In the genomic region with DNA sequence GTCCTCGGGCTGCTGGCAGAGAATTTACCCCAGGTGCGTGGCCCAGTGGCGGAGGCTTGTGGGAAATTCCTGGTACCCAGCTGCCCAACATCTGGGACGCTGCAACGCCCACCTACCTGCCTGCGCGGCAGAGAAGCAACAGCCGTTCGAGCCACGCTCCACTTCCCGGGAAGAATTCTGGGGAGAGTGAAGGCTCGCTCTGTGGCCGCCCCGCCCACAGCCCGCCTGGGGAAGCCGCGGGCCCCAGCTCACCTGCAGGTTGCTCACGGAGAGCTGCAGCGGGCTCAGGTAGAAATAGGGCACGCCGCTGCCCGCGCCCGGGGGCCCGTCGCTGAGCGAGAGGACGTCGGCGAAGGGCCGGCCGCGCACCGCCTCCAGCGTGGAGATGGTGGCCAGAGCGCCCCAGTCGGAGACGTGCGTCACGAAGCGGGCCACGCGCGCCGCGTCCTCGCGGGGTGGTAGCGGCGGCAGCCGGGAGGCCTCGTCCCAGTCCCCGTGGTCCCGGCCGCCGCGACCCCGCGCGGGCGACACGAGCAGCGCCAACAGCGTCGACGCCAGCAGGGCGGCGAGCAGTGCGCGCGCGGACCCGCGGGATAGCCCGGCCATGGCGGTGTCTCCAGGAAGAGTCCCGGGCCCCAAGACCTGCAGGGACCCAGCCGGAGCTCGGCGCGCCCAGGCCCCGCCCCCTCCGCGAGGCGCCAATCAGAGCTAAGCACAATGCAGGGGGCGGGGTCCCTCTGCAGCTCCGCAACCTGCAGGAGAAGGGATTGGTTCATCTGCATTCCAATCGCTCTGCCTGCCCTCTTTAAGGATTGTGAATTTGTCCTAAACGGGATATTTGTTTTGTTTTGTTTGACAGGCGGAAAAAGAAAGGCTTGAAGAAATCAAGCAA, we compare ENCODE assay signal across 1 cellular context.
A peak's percentile ranks its signal among the peaks of the same experiment; 100 is the strongest.
TF ChIP-seq lines count a peak whose summit lies in the region.

TSS of gene CREG1 (minus strand) at position 627 of the 892 bp plus-strand sequence.

TF ChIP-seq in HepG2, 621 proteins besides CTCF, POLR2A, EP300 and RAD21 (continued from another document and continues in another):
- TF ChIP-seq, protein P1, sequence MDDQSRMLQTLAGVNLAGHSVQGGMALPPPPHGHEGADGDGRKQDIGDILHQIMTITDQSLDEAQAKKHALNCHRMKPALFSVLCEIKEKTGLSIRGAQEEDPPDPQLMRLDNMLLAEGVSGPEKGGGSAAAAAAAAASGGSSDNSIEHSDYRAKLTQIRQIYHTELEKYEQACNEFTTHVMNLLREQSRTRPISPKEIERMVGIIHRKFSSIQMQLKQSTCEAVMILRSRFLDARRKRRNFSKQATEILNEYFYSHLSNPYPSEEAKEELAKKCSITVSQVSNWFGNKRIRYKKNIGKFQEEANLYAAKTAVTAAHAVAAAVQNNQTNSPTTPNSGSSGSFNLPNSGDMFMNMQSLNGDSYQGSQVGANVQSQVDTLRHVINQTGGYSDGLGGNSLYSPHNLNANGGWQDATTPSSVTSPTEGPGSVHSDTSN (CRISPR knock-in tag; IDR thresholded peaks at IDR 0.05; ENCODE audit: borderline replicate concordance) = no peak
- TF ChIP-seq YEATS4 (CRISPR knock-in tag; IDR thresholded peaks at IDR 0.05; ENCODE audit: borderline replicate concordance) = peak; percentile 91
- no peak for TF ChIP-seq ZFP62 (CRISPR knock-in tag; IDR thresholded peaks at IDR 0.05)
- TF ChIP-seq ZSCAN31 (CRISPR knock-in tag; IDR thresholded peaks at IDR 0.05; ENCODE audit: low read depth) = peak; percentile 77; the same call in 1 of the 2 replicates
- TF ChIP-seq ATF7-NPFF (CRISPR knock-in tag; IDR thresholded peaks at IDR 0.05; ENCODE audit: low read depth) = peak; percentile 95
- no peak for TF ChIP-seq GPBP1L1 (CRISPR knock-in tag; IDR thresholded peaks at IDR 0.05)
- TF ChIP-seq ZSCAN12 (CRISPR knock-in tag; IDR thresholded peaks at IDR 0.05) = 0 out of 2 replicates have a peak, but pooled peaks have one; percentile 59
- no peak for TF ChIP-seq ZNF382 (CRISPR knock-in tag; IDR thresholded peaks at IDR 0.05; ENCODE audit: borderline replicate concordance)
- no peak for TF ChIP-seq SP140L (CRISPR knock-in tag; IDR thresholded peaks at IDR 0.05; ENCODE audit: borderline replicate concordance)
- no peak for TF ChIP-seq TBX3 (IDR thresholded peaks at IDR 0.05; ENCODE audit: borderline replicate concordance)
- TF ChIP-seq, protein P2, sequence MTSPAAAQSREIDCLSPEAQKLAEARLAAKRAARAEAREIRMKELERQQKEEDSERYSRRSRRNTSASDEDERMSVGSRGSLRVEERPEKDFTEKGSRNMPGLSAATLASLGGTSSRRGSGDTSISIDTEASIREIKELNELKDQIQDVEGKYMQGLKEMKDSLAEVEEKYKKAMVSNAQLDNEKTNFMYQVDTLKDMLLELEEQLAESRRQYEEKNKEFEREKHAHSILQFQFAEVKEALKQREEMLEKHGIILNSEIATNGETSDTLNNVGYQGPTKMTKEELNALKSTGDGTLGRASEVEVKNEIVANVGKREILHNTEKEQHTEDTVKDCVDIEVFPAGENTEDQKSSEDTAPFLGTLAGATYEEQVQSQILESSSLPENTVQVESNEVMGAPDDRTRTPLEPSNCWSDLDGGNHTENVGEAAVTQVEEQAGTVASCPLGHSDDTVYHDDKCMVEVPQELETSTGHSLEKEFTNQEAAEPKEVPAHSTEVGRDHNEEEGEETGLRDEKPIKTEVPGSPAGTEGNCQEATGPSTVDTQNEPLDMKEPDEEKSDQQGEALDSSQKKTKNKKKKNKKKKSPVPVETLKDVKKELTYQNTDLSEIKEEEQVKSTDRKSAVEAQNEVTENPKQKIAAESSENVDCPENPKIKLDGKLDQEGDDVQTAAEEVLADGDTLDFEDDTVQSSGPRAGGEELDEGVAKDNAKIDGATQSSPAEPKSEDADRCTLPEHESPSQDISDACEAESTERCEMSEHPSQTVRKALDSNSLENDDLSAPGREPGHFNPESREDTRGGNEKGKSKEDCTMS (CRISPR knock-in tag; conservative IDR thresholded peaks at IDR 0.05) = no peak
- no peak for TF ChIP-seq FIP1L1 (IDR thresholded peaks at IDR 0.05; ENCODE audit: borderline replicate concordance, insufficient read depth, low read depth, low read length)
- no peak for TF ChIP-seq ZNF589 (CRISPR knock-in tag; conservative IDR thresholded peaks at IDR 0.05)
- TF ChIP-seq, protein P3, sequence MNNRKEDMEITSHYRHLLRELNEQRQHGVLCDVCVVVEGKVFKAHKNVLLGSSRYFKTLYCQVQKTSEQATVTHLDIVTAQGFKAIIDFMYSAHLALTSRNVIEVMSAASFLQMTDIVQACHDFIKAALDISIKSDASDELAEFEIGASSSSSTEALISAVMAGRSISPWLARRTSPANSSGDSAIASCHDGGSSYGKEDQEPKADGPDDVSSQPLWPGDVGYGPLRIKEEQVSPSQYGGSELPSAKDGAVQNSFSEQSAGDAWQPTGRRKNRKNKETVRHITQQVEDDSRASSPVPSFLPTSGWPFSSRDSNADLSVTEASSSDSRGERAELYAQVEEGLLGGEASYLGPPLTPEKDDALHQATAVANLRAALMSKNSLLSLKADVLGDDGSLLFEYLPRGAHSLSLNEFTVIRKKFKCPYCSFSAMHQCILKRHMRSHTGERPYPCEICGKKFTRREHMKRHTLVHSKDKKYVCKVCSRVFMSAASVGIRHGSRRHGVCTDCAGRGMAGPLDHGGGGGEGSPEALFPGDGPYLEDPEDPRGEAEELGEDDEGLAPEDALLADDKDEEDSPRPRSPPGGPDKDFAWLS (CRISPR knock-in tag; IDR thresholded peaks at IDR 0.05; ENCODE audit: borderline replicate concordance) = no peak
- no peak for TF ChIP-seq PITX1 (CRISPR knock-in tag; IDR thresholded peaks at IDR 0.05)
- no peak for TF ChIP-seq ARNT (IDR thresholded peaks at IDR 0.05)
- no peak for TF ChIP-seq NR2F6 (IDR thresholded peaks at IDR 0.05)
- TF ChIP-seq NR2F6 (CRISPR knock-in tag; IDR thresholded peaks at IDR 0.05) = no peak
- TF ChIP-seq ZMAT3 (CRISPR knock-in tag; conservative IDR thresholded peaks at IDR 0.05) = no peak
- no peak for TF ChIP-seq ZNF569 (CRISPR knock-in tag; IDR thresholded peaks at IDR 0.05; ENCODE audit: borderline replicate concordance)
- no peak for TF ChIP-seq SIX4 (CRISPR knock-in tag; IDR thresholded peaks at IDR 0.05)
- no peak for TF ChIP-seq PHF5A (CRISPR knock-in tag; IDR thresholded peaks at IDR 0.05; ENCODE audit: low read depth, unreplicated experiment)
- no peak for TF ChIP-seq DDIT3 (CRISPR knock-in tag; IDR thresholded peaks at IDR 0.05)
- peak; percentile 74 for TF ChIP-seq TEAD3 (CRISPR knock-in tag; optimal IDR thresholded peaks at IDR 0.05; ENCODE audit: borderline replicate concordance)
- peak; percentile 77 for TF ChIP-seq ZNF883 (CRISPR knock-in tag; IDR thresholded peaks at IDR 0.05; ENCODE audit: not compliant biosample characterization)
- TF ChIP-seq CHCHD3 (CRISPR knock-in tag; IDR thresholded peaks at IDR 0.05) = peak; percentile 49; the same call in 1 of the 2 replicates
- TF ChIP-seq HDAC6 (IDR thresholded peaks at IDR 0.05; ENCODE audit: low read depth, low read length) = no peak
- TF ChIP-seq SNAPC2 (CRISPR knock-in tag; IDR thresholded peaks at IDR 0.05) = no peak
- TF ChIP-seq, protein P4, sequence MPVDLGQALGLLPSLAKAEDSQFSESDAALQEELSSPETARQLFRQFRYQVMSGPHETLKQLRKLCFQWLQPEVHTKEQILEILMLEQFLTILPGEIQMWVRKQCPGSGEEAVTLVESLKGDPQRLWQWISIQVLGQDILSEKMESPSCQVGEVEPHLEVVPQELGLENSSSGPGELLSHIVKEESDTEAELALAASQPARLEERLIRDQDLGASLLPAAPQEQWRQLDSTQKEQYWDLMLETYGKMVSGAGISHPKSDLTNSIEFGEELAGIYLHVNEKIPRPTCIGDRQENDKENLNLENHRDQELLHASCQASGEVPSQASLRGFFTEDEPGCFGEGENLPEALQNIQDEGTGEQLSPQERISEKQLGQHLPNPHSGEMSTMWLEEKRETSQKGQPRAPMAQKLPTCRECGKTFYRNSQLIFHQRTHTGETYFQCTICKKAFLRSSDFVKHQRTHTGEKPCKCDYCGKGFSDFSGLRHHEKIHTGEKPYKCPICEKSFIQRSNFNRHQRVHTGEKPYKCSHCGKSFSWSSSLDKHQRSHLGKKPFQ (CRISPR knock-in tag; IDR thresholded peaks at IDR 0.05; ENCODE audit: insufficient replicate concordance) = no peak
- peak; percentile 81; the same call in 1 of the 2 replicates for TF ChIP-seq RFXAP (CRISPR knock-in tag; IDR thresholded peaks at IDR 0.05; ENCODE audit: borderline replicate concordance)
- TF ChIP-seq ZNF564 (CRISPR knock-in tag; IDR thresholded peaks at IDR 0.05) = peak; percentile 66; the same call in 1 of the 2 replicates
- no peak for TF ChIP-seq YEATS2 (CRISPR knock-in tag; IDR thresholded peaks at IDR 0.05; ENCODE audit: borderline replicate concordance)
- TF ChIP-seq ZNF788 (CRISPR knock-in tag; IDR thresholded peaks at IDR 0.05; ENCODE audit: borderline replicate concordance) = 0 out of 2 replicates have a peak, but pooled peaks have one; percentile 51
- peak; percentile 84 for TF ChIP-seq RBFOX2 (IDR thresholded peaks at IDR 0.05; ENCODE audit: low read depth, low read length)
- TF ChIP-seq ZNF558 (CRISPR knock-in tag; IDR thresholded peaks at IDR 0.05; ENCODE audit: borderline replicate concordance) = peak; percentile 75; the same call in 1 of the 2 replicates
- peak; percentile 37; the same call in 1 of the 2 replicates for TF ChIP-seq ZNF749 (CRISPR knock-in tag; IDR thresholded peaks at IDR 0.05; ENCODE audit: borderline replicate concordance)
- no peak for TF ChIP-seq ZNF3 (CRISPR knock-in tag; IDR thresholded peaks at IDR 0.05)
- no peak for TF ChIP-seq THYN1 (CRISPR knock-in tag; IDR thresholded peaks at IDR 0.05; ENCODE audit: borderline replicate concordance, low read depth)
- no peak for TF ChIP-seq ZNF672 (CRISPR knock-in tag; IDR thresholded peaks at IDR 0.05)
- no peak for TF ChIP-seq PLRG1 (conservative IDR thresholded peaks at IDR 0.05)
- TF ChIP-seq, protein P5, sequence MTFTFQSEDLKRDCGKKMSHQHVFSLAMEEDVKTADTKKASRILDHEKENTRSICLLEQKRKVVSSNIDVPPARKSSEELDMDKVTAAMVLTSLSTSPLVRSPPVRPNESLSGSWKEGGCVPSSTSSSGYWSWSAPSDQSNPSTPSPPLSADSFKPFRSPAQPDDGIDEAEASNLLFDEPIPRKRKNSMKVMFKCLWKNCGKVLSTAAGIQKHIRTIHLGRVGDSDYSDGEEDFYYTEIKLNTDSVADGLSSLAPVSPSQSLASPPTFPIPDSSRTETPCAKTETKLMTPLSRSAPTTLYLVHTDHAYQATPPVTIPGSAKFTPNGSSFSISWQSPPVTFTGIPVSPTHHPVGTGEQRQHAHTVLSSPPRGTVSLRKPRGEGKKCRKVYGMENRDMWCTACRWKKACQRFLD (CRISPR knock-in tag; IDR thresholded peaks at IDR 0.05; ENCODE audit: borderline replicate concordance) = no peak
- no peak for TF ChIP-seq SOX6 (IDR thresholded peaks at IDR 0.05)
- TF ChIP-seq SOX6 (CRISPR knock-in tag; IDR thresholded peaks at IDR 0.05) = no peak
- TF ChIP-seq ZNF850 (CRISPR knock-in tag; conservative IDR thresholded peaks at IDR 0.05) = no peak
- no peak for TF ChIP-seq ZNF557 (CRISPR knock-in tag; IDR thresholded peaks at IDR 0.05)
- peak; percentile 83; the same call in 1 of the 2 replicates for TF ChIP-seq MLXIP (CRISPR knock-in tag; IDR thresholded peaks at IDR 0.05; ENCODE audit: borderline replicate concordance)
- peak in 1 of 2 experiments; percentile 42; a peak in 1 of 4 replicates for TF ChIP-seq HMGXB4 (CRISPR knock-in tag; IDR thresholded peaks at IDR 0.05; ENCODE audit: borderline replicate concordance in 1 of 2, low read depth in 1 of 2)
- no peak for TF ChIP-seq ATF1 (CRISPR knock-in tag; IDR thresholded peaks at IDR 0.05)
- TF ChIP-seq NFRKB (IDR thresholded peaks at IDR 0.05) = no peak
